8 cellular contexts compared by ENCODE assay signal in genomic region chr3:125375950-125376679, GRCh38. TPM values are rescaled to one million over a fixed set of nuclear protein-coding genes. Genes with fewer than 3 reads are reported as not detected.
DNase-seq lines count a peak whose midpoint lies in the region; ATAC-seq and TF ChIP-seq lines count a peak whose summit lies in the region.

No MANE protein-coding gene starts in this region.

- CTCF ChIA-PET in activated CD4-positive, alpha-beta T cell treated with anti-CD3 and anti-CD28 coated beads, Interleukin-2, amount 10 ng/mL, durations not matched to agents 7 days and 5 days (lab: Charles Lee), result interaction anchor here (1.9 kb wide), 1 partner anchor 13 kb away, joined by 5 read pairs; no protein-coding TSS in a partner anchor
- CTCF ChIA-PET in naive thymus-derived CD4-positive, alpha-beta T cell (lab: Charles Lee), result no interaction called here

- peak overlapping the region; percentile 87 for H3K4me3 ChIP-seq in choroid plexus epithelial cell (ENCODE audit: low read depth, low read length)
- H3K4me3 ChIP-seq in naive thymus-derived CD4-positive, alpha-beta T cell (ENCODE audit: low read length), result peak overlapping the region; percentile 98

- no peaks in the 10 kb centered on the region for H3K9me3 ChIP-seq in naive thymus-derived CD4-positive, alpha-beta T cell (ENCODE audit: control insufficient read depth in 2 of 3, low read length in 3 of 3)

- H3K4me1 ChIP-seq in naive thymus-derived CD4-positive, alpha-beta T cell (ENCODE audit: control insufficient read depth in 2 of 2, insufficient read depth in 2 of 2, low read length in 2 of 2), result peaks cover 8 to 19% of the 10 kb centered on the region in 2 donors

- peaks cover 3% of the 10 kb centered on the region for H3K27me3 Mint-ChIP-seq in activated CD4-positive, alpha-beta T cell treated with anti-CD3 and anti-CD28 coated beads, Interleukin-2, amount 10 ng/mL, durations not matched to agents 7 days and 5 days
- H3K27me3 Mint-ChIP-seq in naive thymus-derived CD4-positive, alpha-beta T cell, result peaks cover 0 to 3% (median 0%) of the 10 kb centered on the region in 5 donors

- peaks cover 20% of the 10 kb centered on the region for H3K36me3 Mint-ChIP-seq in activated CD4-positive, alpha-beta T cell treated with anti-CD3 and anti-CD28 coated beads, Interleukin-2, amount 10 ng/mL, durations not matched to agents 7 days and 5 days (ENCODE audit: low read depth)
- H3K36me3 Mint-ChIP-seq in naive thymus-derived CD4-positive, alpha-beta T cell, result peaks cover 0 to 12% (median 0%) of the 10 kb centered on the region in 5 donors

- POLR2A ChIA-PET in activated CD4-positive, alpha-beta T cell treated with anti-CD3 and anti-CD28 coated beads, Interleukin-2, amount 10 ng/mL, durations not matched to agents 7 days and 5 days (lab: Charles Lee), result no interaction called here
- POLR2A ChIA-PET in naive thymus-derived CD4-positive, alpha-beta T cell (lab: Charles Lee), result interaction anchor here (0.6 to 2.5 kb wide), 15 partner anchors 10 to 219 kb away, joined by 3 to 30 read pairs (median 4); partner anchors contain the start of genes OSBPL11 and SNX4

- no peak for DNase-seq in activated CD4-positive, alpha-beta T cell treated with anti-CD3 and anti-CD28 coated beads, Interleukin-2, amount 10 ng/mL, durations not matched to agents 7 days and 5 days
- no peak for DNase-seq in activated CD4-positive, alpha-beta T cell treated with anti-CD3 and anti-CD28 coated beads for 1 hour
- DNase-seq in NCI-H69 (lab: John Stamatoyannopoulos, UW) (peak; percentile 97), choroid plexus epithelial cell (ENCODE audit: low read depth) (no peak), iPS-NIHi11 (ENCODE audit: low spot score) (no peak), HK-2 (ENCODE audit: unreplicated experiment) (no peak)
- DNase-seq in naive thymus-derived CD4-positive, alpha-beta T cell, result no peak

- no peak for TF ChIP-seq CTCF in choroid plexus epithelial cell (conservative IDR thresholded peaks at IDR 0.05; ENCODE audit: low read depth, low read length)

- no peaks in the 10 kb centered on the region for H3K27me3 ChIP-seq in naive thymus-derived CD4-positive, alpha-beta T cell (ENCODE audit: control insufficient read depth in 2 of 2, insufficient read depth in 2 of 2, low read length in 2 of 2)

- H3K4me1 Mint-ChIP-seq in activated CD4-positive, alpha-beta T cell treated with anti-CD3 and anti-CD28 coated beads, Interleukin-2, amount 10 ng/mL, durations not matched to agents 7 days and 5 days, result peaks cover 27% of the 10 kb centered on the region
- peaks cover 18 to 53% (median 40%) of the 10 kb centered on the region in 7 donors for H3K4me1 Mint-ChIP-seq in naive thymus-derived CD4-positive, alpha-beta T cell

- no peak for ATAC-seq in naive thymus-derived CD4-positive, alpha-beta T cell
- no peak for ATAC-seq in HG02852 (IDR thresholded peaks at IDR 0.05; ENCODE audit: unreplicated experiment)

- H3K9me3 Mint-ChIP-seq in activated CD4-positive, alpha-beta T cell treated with anti-CD3 and anti-CD28 coated beads, Interleukin-2, amount 10 ng/mL, durations not matched to agents 7 days and 5 days, result no peaks in the 10 kb centered on the region
- peaks cover 0 to 2% (median 0%) of the 10 kb centered on the region in 11 donors for H3K9me3 Mint-ChIP-seq in naive thymus-derived CD4-positive, alpha-beta T cell

- peak overlapping the region; percentile 95 for H3K4me3 Mint-ChIP-seq in activated CD4-positive, alpha-beta T cell treated with anti-CD3 and anti-CD28 coated beads, Interleukin-2, amount 10 ng/mL, durations not matched to agents 7 days and 5 days
- peak overlapping the region; percentile 94 to 100 (median 96) for H3K4me3 Mint-ChIP-seq in naive thymus-derived CD4-positive, alpha-beta T cell

- H3K27ac ChIP-seq in naive thymus-derived CD4-positive, alpha-beta T cell (ENCODE audit: low read depth, low read length), result peak overlapping the region; percentile 88

- peak overlapping the region; percentile 94 for H3K27ac Mint-ChIP-seq in activated CD4-positive, alpha-beta T cell treated with anti-CD3 and anti-CD28 coated beads, Interleukin-2, amount 10 ng/mL, durations not matched to agents 7 days and 5 days
- H3K27ac Mint-ChIP-seq in naive thymus-derived CD4-positive, alpha-beta T cell, result peak overlapping the region; percentile 85 to 99 (median 97)

- intact Hi-C loops in naive thymus-derived CD4-positive, alpha-beta T cell (cut with micrococcal nuclease), result loop anchor here (1.0 to 10.0 kb wide), 19 partner anchors 19 to 1791 kb away; partner anchors contain the start of genes OSBPL11 (in 2 of the 2), SNX4 (in 2 of the 2), CHCHD6 (in 1 of the 2) and HACD2 (in 1 of the 2)

- peaks cover 0 to 4% (median 0%) of the 10 kb centered on the region in 3 experiments for H3K36me3 ChIP-seq in naive thymus-derived CD4-positive, alpha-beta T cell (ENCODE audit: control insufficient read depth in 2 of 3, insufficient read depth in 3 of 3, low read length in 3 of 3)

RNA-seq across cellular contexts. Expression of gene ZNF148, which starts 1.0 kb away (rescaled TPM):
- total RNA-seq in activated CD4-positive, alpha-beta T cell treated with anti-CD3 and anti-CD28 coated beads, Interleukin-2, amount 10 ng/mL, durations not matched to agents 7 days and 5 days, result 10 to 100 TPM; 39.3 to 46.1 TPM
- total RNA-seq in naive thymus-derived CD4-positive, alpha-beta T cell, result 10 to 100 TPM; 36.3 to 69.6 (median 53.2) TPM
- 100 to 1,000 TPM in 1 of 2 donors, 10 to 100 TPM in 1; 90.4 to 101 TPM for polyA plus RNA-seq in naive thymus-derived CD4-positive, alpha-beta T cell
